ENCODE assay signal across 13 cellular contexts in the genomic region with DNA sequence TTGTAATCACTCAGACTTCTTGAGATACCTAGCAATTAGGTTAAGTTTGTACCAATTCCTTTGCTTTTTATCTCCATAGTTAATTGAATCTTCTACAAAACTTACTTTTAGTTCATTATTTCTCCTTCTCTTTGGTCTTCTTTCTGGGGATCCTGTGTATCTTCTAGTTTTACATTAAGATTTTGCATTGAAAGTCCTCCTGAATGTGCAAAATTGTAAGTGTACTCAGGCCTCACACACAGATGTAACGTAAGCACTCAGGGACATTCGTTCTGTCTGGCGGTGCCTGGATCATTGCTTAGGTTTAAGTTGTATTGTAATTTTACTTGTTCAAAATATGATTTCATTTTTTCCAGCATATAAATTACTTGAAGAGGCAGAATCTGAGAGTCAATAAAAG.
DNase-seq lines count a peak whose midpoint lies in the region; ATAC-seq and TF ChIP-seq lines count a peak whose summit lies in the region.
"Had no signal": no experiment of that assay in that cellular context is flagged by ENCODE, and none has a peak within 500 bp of the region (broad histone marks: within the 10 kb centered on the region; RNA-seq: fewer than 3 reads in every experiment).

No MANE protein-coding gene starts in this region.

- TF ChIP-seq CTCF in dorsolateral prefrontal cortex (IDR thresholded peaks at IDR 0.05 in 54 of 56, conservative IDR thresholded peaks at IDR 0.05 in 2 of 56; ENCODE audit: low read depth in 1 of 56, partially characterized antibody in 56 of 56), result no peak
- no peak for TF ChIP-seq CTCF in BE2C (IDR thresholded peaks at IDR 0.05; ENCODE audit: low read depth, low read length)

- no peaks in the 10 kb centered on the region for H3K9me3 ChIP-seq in BE2C

- H3K4me3 ChIP-seq in dorsolateral prefrontal cortex (peak overlapping the region in 1 of 59 donors; percentile 14), BE2C (ENCODE audit: low read depth, low read length) (no peak overlapping the region)
- H3K4me3 ChIP-seq: GM12878 had no signal

- DNase-seq in NCI-H146 (lab: John Stamatoyannopoulos, UW) (peak; percentile 37), dorsolateral prefrontal cortex (no peak), pons (ENCODE audit: low spot score) (peak; percentile 67), BE2C (no peak)
- DNase-seq: 8988T; CD4-positive, alpha-beta memory T cell; DMS79 had no signal

- intact Hi-C loops in dorsolateral prefrontal cortex (cut with DNase I), result loop anchor here in 1 of 2 donors (5.0 to 10.0 kb wide), 3 partner anchors 87 to 326 kb away; a partner anchor contains a TSS

- H3K36me3 ChIP-seq in BE2C, result no peaks in the 10 kb centered on the region

- ATAC-seq in activated CD4-positive, CD25-positive, alpha-beta regulatory T cell treated with anti-CD3 and anti-CD28 coated beads, Interleukin-2, amount 50 U/mL, for 24 hours, result no peak
- ATAC-seq in HG02610 (IDR thresholded peaks at IDR 0.05; ENCODE audit: unreplicated experiment), result no peak
- ATAC-seq: GM12878, HCT116 had no signal

- H3K27ac ChIP-seq in dorsolateral prefrontal cortex, result peak overlapping the region; percentile 72 to 99 (median 93)
- H3K27ac ChIP-seq in temporal lobe (ENCODE audit: low read depth, low read length), result peak overlapping the region; percentile 98
- H3K27ac ChIP-seq: C4-2B had no signal

- H3K4me1 ChIP-seq in BE2C, result no peaks in the 10 kb centered on the region

- H3K27me3 ChIP-seq in dorsolateral prefrontal cortex (no peaks in the 10 kb centered on the region), BE2C (no peaks in the 10 kb centered on the region)

Comparison
In these comparisons a context has a peak if more than half of its experiments do, and no peak if none do; other contexts are left out.
1. DNase-seq: peak in NCI-H146 (single experiment) and pons (single experiment); none in dorsolateral prefrontal cortex (0 of 10) and BE2C (single experiment).